ENCODE assay signal across 1 cellular context in genomic region chr20:37527638-37528441, GRCh38.
TF ChIP-seq lines count a peak whose summit lies in the region.

Gene BLCAP, minus strand, starts transcription at chr20:37527876. Its CDS starts 8,702 bp downstream, at chr20:37519174.

TF ChIP-seq in HEK293, 187 proteins besides CTCF, POLR2A, EP300 and RAD21 (continued from another document):
- 0 out of 2 replicates have a peak, but pooled peaks have one; percentile 6 for TF ChIP-seq REST (tag by site-specific recombination; IDR thresholded peaks at IDR 0.05)
- TF ChIP-seq TCF7L2 (IDR thresholded peaks at IDR 0.05; ENCODE audit: borderline replicate concordance, low read depth, low read length), result no peak
- TF ChIP-seq ZNF157 (tag by site-specific recombination; IDR thresholded peaks at IDR 0.05), result no peak
- TF ChIP-seq ZSCAN4 (tag by site-specific recombination; IDR thresholded peaks at IDR 0.05), result no peak
- TF ChIP-seq GLIS2 (tag by site-specific recombination; IDR thresholded peaks at IDR 0.05), result peak; percentile 87
- no peak for TF ChIP-seq ZNF664 (tag by site-specific recombination; IDR thresholded peaks at IDR 0.05)
- TF ChIP-seq KLF17 (tag by site-specific recombination; IDR thresholded peaks at IDR 0.05), result peak; percentile 41
- TF ChIP-seq ZNF549 (tag by site-specific recombination; IDR thresholded peaks at IDR 0.05), result no peak
- TF ChIP-seq ZNF280C (tag by site-specific recombination; IDR thresholded peaks at IDR 0.05), result no peak
- peak; percentile 71 for TF ChIP-seq ZIC2 (tag by site-specific recombination; IDR thresholded peaks at IDR 0.05)
- no peak for TF ChIP-seq ZBTB49 (tag by site-specific recombination; IDR thresholded peaks at IDR 0.05; ENCODE audit: low read depth)
- 0 out of 2 replicates have a peak, but pooled peaks have one; percentile 19 for TF ChIP-seq ZSCAN30 (tag by site-specific recombination; IDR thresholded peaks at IDR 0.05)
- no peak for TF ChIP-seq ZNF785 (tag by site-specific recombination; IDR thresholded peaks at IDR 0.05)
- no peak for TF ChIP-seq ZNF155 (tag by site-specific recombination; IDR thresholded peaks at IDR 0.05)
- no peak for TF ChIP-seq ZNF692 (tag by site-specific recombination; IDR thresholded peaks at IDR 0.05)
- no peak for TF ChIP-seq ZNF10 (tag by site-specific recombination; IDR thresholded peaks at IDR 0.05)
- TF ChIP-seq GFI1B (tag by site-specific recombination; IDR thresholded peaks at IDR 0.05), result no peak
- peak; percentile 65; the same call in 1 of the 2 replicates for TF ChIP-seq ZXDB (tag by site-specific recombination; IDR thresholded peaks at IDR 0.05)
- peak; percentile 60 for TF ChIP-seq PRDM10 (tag by site-specific recombination; IDR thresholded peaks at IDR 0.05)
- no peak for TF ChIP-seq ZNF670 (tag by site-specific recombination; IDR thresholded peaks at IDR 0.05; ENCODE audit: low read depth)
- TF ChIP-seq ZNF398 (tag by site-specific recombination; IDR thresholded peaks at IDR 0.05), result no peak
- TF ChIP-seq ZNF2 (tag by site-specific recombination; IDR thresholded peaks at IDR 0.05), result no peak
- TF ChIP-seq PRDM1 (tag by site-specific recombination; IDR thresholded peaks at IDR 0.05), result no peak
- no peak for TF ChIP-seq RBAK (tag by site-specific recombination; IDR thresholded peaks at IDR 0.05)
- no peak for TF ChIP-seq BCL11A (tag by site-specific recombination; IDR thresholded peaks at IDR 0.05; ENCODE audit: low read depth)
- no peak for TF ChIP-seq ZNF404 (tag by site-specific recombination; IDR thresholded peaks at IDR 0.05)
- TF ChIP-seq SP7 (tag by site-specific recombination; IDR thresholded peaks at IDR 0.05), result peak; percentile 79
- TF ChIP-seq ZNF302 (tag by site-specific recombination; IDR thresholded peaks at IDR 0.05; ENCODE audit: low read depth), result no peak
- no peak for TF ChIP-seq TRIM28 (IDR thresholded peaks at IDR 0.05; ENCODE audit: borderline replicate concordance, low read length)
- TF ChIP-seq ZNF214 (tag by site-specific recombination; IDR thresholded peaks at IDR 0.05; ENCODE audit: borderline replicate concordance), result no peak
- TF ChIP-seq ZNF350 (tag by site-specific recombination; IDR thresholded peaks at IDR 0.05), result no peak
- no peak for TF ChIP-seq ZNF660 (tag by site-specific recombination; IDR thresholded peaks at IDR 0.05)
- TF ChIP-seq ZNF658 (tag by site-specific recombination; IDR thresholded peaks at IDR 0.05), result no peak
- no peak for TF ChIP-seq INSM2 (tag by site-specific recombination; IDR thresholded peaks at IDR 0.05)
- peak; percentile 57 for TF ChIP-seq SP2 (tag by site-specific recombination; IDR thresholded peaks at IDR 0.05)
